Comparison of ENCODE assay signal across 9 cellular contexts in genomic region chr1:46489638-46490602, GRCh38. TPM values are rescaled to one million over a fixed set of nuclear protein-coding genes. Genes with fewer than 3 reads are reported as not detected.
DNase-seq lines count a peak whose midpoint lies in the region; ATAC-seq and TF ChIP-seq lines count a peak whose summit lies in the region.
"Had no signal": no experiment of that assay in that cellular context is flagged by ENCODE, and none has a peak within 500 bp of the region (broad histone marks: within the 10 kb centered on the region; RNA-seq: fewer than 3 reads in every experiment).

Gene DMBX1 (plus strand): TSS chr1:46489836. CDS start chr1:46507011, 17,175 bp downstream.

- peak within 1 kb of the TSS in 3 of 7 donors; percentile 15 to 51 (median 35) for H3K27ac Mint-ChIP-seq in CD14-positive monocyte

- H3K36me3 Mint-ChIP-seq in CD14-positive monocyte: peaks cover 7 to 10% of the 10 kb centered on the region in 2 donors

- H3K9me3 Mint-ChIP-seq in CD14-positive monocyte: peaks cover 0 to 44% (median 6%) of the 10 kb centered on the region in 7 donors

- H3K4me1 ChIP-seq in HAP-1 (no peaks in the 10 kb centered on the region), mucosa of stomach (ENCODE audit: control insufficient read depth, insufficient read depth, low read length) (peaks cover 23% of the 10 kb centered on the region), upper lobe of left lung (peaks cover 18 to 34% (median 23%) of the 10 kb centered on the region in 4 donors)

- DNase-seq in CD14-positive monocyte (ENCODE audit: low spot score) (no peak), HAP-1 (ENCODE audit: low spot score in 2 of 2) (peak; percentile 67 to 87), SK-N-MC (ENCODE audit: low read depth, low spot score) (no peak), ecto neural progenitor cell (ENCODE audit: low spot score) (peak; percentile 91), upper lobe of left lung (peak; percentile 40 to 92), medulla oblongata (ENCODE audit: extremely low spot score) (no peak)

- H3K27me3 Mint-ChIP-seq in CD14-positive monocyte (ENCODE audit: low read depth in 3 of 3): peaks cover 96 to 100% (median 99%) of the 10 kb centered on the region in 3 donors

- H3K4me3 Mint-ChIP-seq in CD14-positive monocyte: peak within 1 kb of the TSS; percentile 72 to 94

- H3K27me3 ChIP-seq in HAP-1 (ENCODE audit: low read depth) (peaks cover 5% of the 10 kb centered on the region), mucosa of stomach (ENCODE audit: control insufficient read depth, insufficient read depth, low read length) (peaks cover 100% of the 10 kb centered on the region), upper lobe of left lung (peaks cover 0 to 77% (median 45%) of the 10 kb centered on the region in 4 donors)

- H3K36me3 ChIP-seq in HAP-1 (replicated peaks) (no peaks in the 10 kb centered on the region), SK-N-MC (ENCODE audit: insufficient read depth, low read length) (no peaks in the 10 kb centered on the region), mucosa of stomach (ENCODE audit: control insufficient read depth, insufficient read depth, low read length) (no peaks in the 10 kb centered on the region), upper lobe of left lung (no peaks in the 10 kb centered on the region)

- 3 to 4% methylated on average over 66 to 75 of the region's 93 CpGs for WGBS in upper lobe of left lung, 2 donors

- ATAC-seq in upper lobe of left lung (ENCODE audit: low FRiP score in 2 of 2) (peak in 1 of 2 donors; percentile 59), GM21825 (IDR thresholded peaks at IDR 0.05; ENCODE audit: unreplicated experiment) (no peak)

- TF ChIP-seq EP300 in upper lobe of left lung (IDR thresholded peaks at IDR 0.05): no peak

- peaks cover 17% of the 10 kb centered on the region for H3K4me1 Mint-ChIP-seq in CD14-positive monocyte

- H3K9ac ChIP-seq in SK-N-MC (ENCODE audit: insufficient read length) (no peak within 1 kb of the TSS), mucosa of stomach (ENCODE audit: low read length) (no peak within 1 kb of the TSS)

- intact Hi-C loops in CD14-positive monocyte (cut with micrococcal nuclease): no loop called here

- no peaks in the 10 kb centered on the region for H3K9me3 ChIP-seq in HAP-1
- no peaks in the 10 kb centered on the region for H3K9me3 ChIP-seq in SK-N-MC (ENCODE audit: low read depth, low read length)
- H3K9me3 ChIP-seq in mucosa of stomach (ENCODE audit: control insufficient read depth, low read length): peaks cover 6% of the 10 kb centered on the region
- H3K9me3 ChIP-seq in upper lobe of left lung: no peaks in the 10 kb centered on the region

- in situ Hi-C loops in HAP-1 (cut with MboI; ENCODE audit: low sequenced_read_pairs): no loop called here

- TF ChIP-seq POLR2A in upper lobe of left lung (IDR thresholded peaks at IDR 0.05): no peak

- H3K4me3 ChIP-seq in HAP-1: peak within 1 kb of the TSS; percentile 51
- H3K4me3 ChIP-seq in SK-N-MC: peak within 1 kb of the TSS; percentile 74
- H3K4me3 ChIP-seq in mucosa of stomach (ENCODE audit: low read length): peak within 1 kb of the TSS; percentile 25
- H3K4me3 ChIP-seq in upper lobe of left lung: peak within 1 kb of the TSS in 3 of 4 donors; percentile 26 to 41 (median 40)

- H3K27ac ChIP-seq in SK-N-MC (no peak within 1 kb of the TSS), upper lobe of left lung (no peak within 1 kb of the TSS)
- H3K27ac ChIP-seq: epithelial cell of prostate had no signal

- no peak for TF ChIP-seq CTCF in CD14-positive monocyte (IDR thresholded peaks at IDR 0.05)
- no peak for TF ChIP-seq CTCF in upper lobe of left lung (IDR thresholded peaks at IDR 0.05)

RNA-seq across cellular contexts. Expression of gene DMBX1, which starts in this region (rescaled TPM):
- polyA plus RNA-seq in CD14-positive monocyte: not detected
- total RNA-seq in upper lobe of left lung: not detected

Comparison
In these comparisons a context has a peak if more than half of its experiments do, and no peak if none do; other contexts are left out.
1. Peak in DNase-seq and H3K4me3 ChIP-seq in upper lobe of left lung; RNA of the gene not detected or under 1 TPM.
2. DNase-seq: peak in HAP-1 (2 of 2) and ecto neural progenitor cell (single experiment); none in CD14-positive monocyte (single experiment), SK-N-MC (single experiment) and medulla oblongata (single experiment).
3. Peak in every context shown above with its lines, with median percentiles within 50 percentile points of each other: H3K4me3 ChIP-seq.